8 cellular contexts compared by ENCODE assay signal in genomic region chr5:110738812-110739651, GRCh38. TPM values are rescaled to one million over a fixed set of nuclear protein-coding genes. Genes with fewer than 3 reads are reported as not detected.
A peak's percentile ranks its signal among the peaks of the same experiment; 100 is the strongest.
DNase-seq lines count a peak whose midpoint lies in the region; ATAC-seq and TF ChIP-seq lines count a peak whose summit lies in the region.

Gene SLC25A46, plus strand, starts transcription at chr5:110739007. Its CDS starts 113 bp downstream, at chr5:110739120.

- peak within 1 kb of the TSS; percentile 94 to 96 for H3K4me3 ChIP-seq in duodenal mucosa (ENCODE audit: low read depth in 1 of 2, low read length in 2 of 2)
- peak within 1 kb of the TSS; percentile 79 to 93 (median 88) for H3K4me3 ChIP-seq in right lobe of liver

- POLR2A ChIA-PET in activated CD4-positive, alpha-beta memory T cell treated with anti-CD3 and anti-CD28 coated beads for 36 hours (lab: Charles Lee): interaction anchor here (0.9 to 2.2 kb wide), 3 partner anchors 10 to 354 kb away, joined by 3 to 8 read pairs (median 4); partner anchors contain the start of gene WDR36

- peak within 1 kb of the TSS; percentile 91 for H3K9ac ChIP-seq in duodenal mucosa (ENCODE audit: low read depth in 1 of 2, low read length in 2 of 2)

- ATAC-seq in GM19351 (IDR thresholded peaks at IDR 0.05; ENCODE audit: unreplicated experiment): peak; percentile 91
- ATAC-seq in HG03521 (IDR thresholded peaks at IDR 0.05; ENCODE audit: unreplicated experiment): peak; percentile 93
- ATAC-seq in right lobe of liver: peak; percentile 97 to 98 (median 98)

- CTCF ChIA-PET in activated CD4-positive, alpha-beta memory T cell treated with anti-CD3 and anti-CD28 coated beads for 36 hours (lab: Charles Lee): interaction anchor here (2.4 to 3.5 kb wide), 2 partner anchors 13 to 352 kb away, joined by 6 to 13 read pairs; partner anchors contain the start of genes TMEM232 and WDR36

- H3K4me3 Mint-ChIP-seq in activated CD4-positive, alpha-beta memory T cell treated with anti-CD3 and anti-CD28 coated beads for 36 hours: peak within 1 kb of the TSS; percentile 91

- 2% methylated on average over 21 of the region's 62 CpGs for WGBS in right lobe of liver (ENCODE audit: insufficient coverage, low coverage, low lambda C conversion rate, missing lambda C conversion rate)

- no peaks in the 10 kb centered on the region for H3K9me3 ChIP-seq in duodenal mucosa (ENCODE audit: control insufficient read depth in 1 of 2, low read length in 2 of 2)
- no peaks in the 10 kb centered on the region for H3K9me3 ChIP-seq in right lobe of liver

- DNase-seq in C1 segment of cervical spinal cord (lab: John Stamatoyannopoulos, UW): peak; percentile 57 to 93 (median 86)
- peak; percentile 79 for DNase-seq in NCI-H748 treated with DMSO at 0.1 percent for 48 hours (lab: John Stamatoyannopoulos, UW)
- peak; percentile 93 for DNase-seq in activated CD4-positive, alpha-beta memory T cell treated with anti-CD3 and anti-CD28 coated beads for 36 hours
- peak; percentile 85 to 89 (median 86) for DNase-seq in right lobe of liver
- DNase-seq in stimulated activated CD4-positive, alpha-beta T cell treated with anti-CD3 and anti-CD28 coated beads, Interleukin-4, amount 100 ng/mL, for 48 hours (ENCODE audit: low read depth in 2 of 2): peak; percentile 73 to 81

- peaks cover 3% of the 10 kb centered on the region for H3K36me3 Mint-ChIP-seq in activated CD4-positive, alpha-beta memory T cell treated with anti-CD3 and anti-CD28 coated beads for 36 hours

- TF ChIP-seq POLR2A in right lobe of liver (IDR thresholded peaks at IDR 0.05): peak; percentile 71

- no peaks in the 10 kb centered on the region for H3K27me3 ChIP-seq in duodenal mucosa (ENCODE audit: control insufficient read depth in 1 of 2, insufficient read depth in 2 of 2, low read length in 2 of 2)
- no peaks in the 10 kb centered on the region for H3K27me3 ChIP-seq in right lobe of liver

- H3K27ac ChIP-seq in duodenal mucosa (ENCODE audit: low read depth, low read length) (peak within 1 kb of the TSS; percentile 92), right lobe of liver (peak within 1 kb of the TSS; percentile 66 to 77 (median 68))

- no peaks in the 10 kb centered on the region for H3K9me3 Mint-ChIP-seq in activated CD4-positive, alpha-beta memory T cell treated with anti-CD3 and anti-CD28 coated beads for 36 hours

- H3K4me1 ChIP-seq in duodenal mucosa (ENCODE audit: control insufficient read depth in 1 of 2, insufficient read depth in 2 of 2, low read length in 2 of 2) (peaks cover 8 to 23% of the 10 kb centered on the region in 2 donors), right lobe of liver (peaks cover 0 to 12% (median 3%) of the 10 kb centered on the region in 4 donors)

- H3K27me3 Mint-ChIP-seq in activated CD4-positive, alpha-beta memory T cell treated with anti-CD3 and anti-CD28 coated beads for 36 hours: peaks cover 5% of the 10 kb centered on the region

- intact Hi-C loops in activated CD4-positive, alpha-beta memory T cell treated with anti-CD3 and anti-CD28 coated beads for 36 hours (cut with micrococcal nuclease): loop anchor here (1.0 to 5.0 kb wide), 7 partner anchors 13 to 1423 kb away; partner anchors contain the start of genes PJA2, STARD4, TMEM232 and WDR36
- intact Hi-C loops in right lobe of liver (cut with DNase I): no loop called here

- TF ChIP-seq CTCF in right lobe of liver (IDR thresholded peaks at IDR 0.05): no peak

- H3K4me1 Mint-ChIP-seq in activated CD4-positive, alpha-beta memory T cell treated with anti-CD3 and anti-CD28 coated beads for 36 hours (ENCODE audit: low read depth): peaks cover 34% of the 10 kb centered on the region

- H3K27ac Mint-ChIP-seq in activated CD4-positive, alpha-beta memory T cell treated with anti-CD3 and anti-CD28 coated beads for 36 hours: peak within 1 kb of the TSS; percentile 84

- H3K36me3 ChIP-seq in duodenal mucosa (ENCODE audit: control insufficient read depth in 1 of 2, insufficient read depth in 2 of 2, low read length in 2 of 2) (no peaks in the 10 kb centered on the region), right lobe of liver (no peaks in the 10 kb centered on the region)

RNA-seq across cellular contexts. Expression of gene SLC25A46, which starts in this region (rescaled TPM):
- total RNA-seq in activated CD4-positive, alpha-beta memory T cell treated with anti-CD3 and anti-CD28 coated beads for 36 hours: 10 to 100 TPM; 35.4 to 37.6 TPM
- total RNA-seq in right lobe of liver: 10 to 100 TPM; 22.0 to 35.6 (median 26.0) TPM

Comparison
In these comparisons a context has a peak if more than half of its experiments do, and no peak if none do; other contexts are left out.
1. Peak in every context shown above with its lines: DNase-seq, ATAC-seq, H3K4me3 ChIP-seq and H3K27ac ChIP-seq.